Comparison of ENCODE assay signal across 1 cellular context in genomic region chr11:6418199-6418957, GRCh38.
TF ChIP-seq lines count a peak whose summit lies in the region.

No MANE protein-coding gene starts in this region.

TF ChIP-seq in A549, 52 proteins besides CTCF, POLR2A, EP300 and RAD21 (continued from another document):
- no peak for TF ChIP-seq USF2 (IDR thresholded peaks at IDR 0.05)
- TF ChIP-seq RARB (CRISPR knock-in tag; IDR thresholded peaks at IDR 0.05), result no peak
- no peak for TF ChIP-seq NFE2L2 (conservative IDR thresholded peaks at IDR 0.05; ENCODE audit: low read length)
- TF ChIP-seq PHF8 (IDR thresholded peaks at IDR 0.05; ENCODE audit: borderline replicate concordance, low read depth), result no peak
- TF ChIP-seq EHMT2 (IDR thresholded peaks at IDR 0.05; ENCODE audit: low read depth), result no peak
- TF ChIP-seq MAX (IDR thresholded peaks at IDR 0.05), result no peak
- TF ChIP-seq HOXB13 (CRISPR knock-in tag; IDR thresholded peaks at IDR 0.05; ENCODE audit: low read depth), result no peak
TF ChIP-seq in A549: peak in this region for 0.
